In the genomic region with DNA sequence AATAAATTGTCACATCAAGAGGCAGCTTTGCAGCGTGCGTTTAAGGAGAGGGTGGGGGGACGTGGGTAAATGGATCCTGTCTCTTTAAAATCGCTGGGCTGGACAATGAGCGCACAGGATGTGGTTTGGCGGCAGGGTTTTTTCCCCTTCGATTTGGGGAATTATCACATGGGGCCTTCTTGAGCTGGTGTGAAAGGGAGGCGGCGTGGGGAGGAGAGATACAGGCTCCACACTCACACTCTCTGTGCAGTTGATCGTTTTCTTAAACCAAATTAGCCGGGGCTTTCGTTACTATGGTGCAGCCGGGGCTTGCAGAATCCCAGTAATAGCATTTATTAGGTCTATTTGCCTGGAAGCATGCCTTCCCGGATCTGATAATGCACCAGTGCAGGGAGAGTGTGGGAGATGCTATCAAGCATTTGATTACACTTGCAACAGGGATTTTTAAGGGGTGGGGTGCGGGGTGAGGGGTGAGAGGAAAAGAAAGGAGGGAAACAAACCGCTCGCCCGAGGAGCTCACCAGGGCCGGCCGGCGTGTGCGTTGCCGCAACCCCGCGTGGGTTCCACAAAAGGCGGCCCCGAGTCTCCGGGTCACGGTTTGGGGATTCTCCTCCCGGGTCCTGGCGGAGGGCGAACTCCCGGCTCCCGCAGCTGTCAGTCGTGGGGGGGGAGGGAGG, we compare ENCODE assay signal across 1 cellular context.
TF ChIP-seq lines count a peak whose summit lies in the region.

No MANE protein-coding gene starts in this region.

TF ChIP-seq in SK-N-SH treated with all-trans-retinoic acid at 6 μM for 48 hours, 23 proteins besides CTCF, POLR2A, EP300 and RAD21 (continued from another document):
- TF ChIP-seq, protein P1, sequence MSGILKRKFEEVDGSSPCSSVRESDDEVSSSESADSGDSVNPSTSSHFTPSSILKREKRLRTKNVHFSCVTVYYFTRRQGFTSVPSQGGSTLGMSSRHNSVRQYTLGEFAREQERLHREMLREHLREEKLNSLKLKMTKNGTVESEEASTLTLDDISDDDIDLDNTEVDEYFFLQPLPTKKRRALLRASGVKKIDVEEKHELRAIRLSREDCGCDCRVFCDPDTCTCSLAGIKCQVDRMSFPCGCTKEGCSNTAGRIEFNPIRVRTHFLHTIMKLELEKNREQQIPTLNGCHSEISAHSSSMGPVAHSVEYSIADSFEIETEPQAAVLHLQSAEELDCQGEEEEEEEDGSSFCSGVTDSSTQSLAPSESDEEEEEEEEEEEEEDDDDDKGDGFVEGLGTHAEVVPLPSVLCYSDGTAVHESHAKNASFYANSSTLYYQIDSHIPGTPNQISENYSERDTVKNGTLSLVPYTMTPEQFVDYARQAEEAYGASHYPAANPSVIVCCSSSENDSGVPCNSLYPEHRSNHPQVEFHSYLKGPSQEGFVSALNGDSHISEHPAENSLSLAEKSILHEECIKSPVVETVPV (CRISPR knock-in tag; IDR thresholded peaks at IDR 0.05) = no peak
- TF ChIP-seq ZNF565 (CRISPR knock-in tag; conservative IDR thresholded peaks at IDR 0.05; ENCODE audit: low read depth) = no peak
- no peak for TF ChIP-seq SNAI2 (CRISPR knock-in tag; IDR thresholded peaks at IDR 0.05)
